Comparison of ENCODE assay signal across 1 cellular context in the genomic region with DNA sequence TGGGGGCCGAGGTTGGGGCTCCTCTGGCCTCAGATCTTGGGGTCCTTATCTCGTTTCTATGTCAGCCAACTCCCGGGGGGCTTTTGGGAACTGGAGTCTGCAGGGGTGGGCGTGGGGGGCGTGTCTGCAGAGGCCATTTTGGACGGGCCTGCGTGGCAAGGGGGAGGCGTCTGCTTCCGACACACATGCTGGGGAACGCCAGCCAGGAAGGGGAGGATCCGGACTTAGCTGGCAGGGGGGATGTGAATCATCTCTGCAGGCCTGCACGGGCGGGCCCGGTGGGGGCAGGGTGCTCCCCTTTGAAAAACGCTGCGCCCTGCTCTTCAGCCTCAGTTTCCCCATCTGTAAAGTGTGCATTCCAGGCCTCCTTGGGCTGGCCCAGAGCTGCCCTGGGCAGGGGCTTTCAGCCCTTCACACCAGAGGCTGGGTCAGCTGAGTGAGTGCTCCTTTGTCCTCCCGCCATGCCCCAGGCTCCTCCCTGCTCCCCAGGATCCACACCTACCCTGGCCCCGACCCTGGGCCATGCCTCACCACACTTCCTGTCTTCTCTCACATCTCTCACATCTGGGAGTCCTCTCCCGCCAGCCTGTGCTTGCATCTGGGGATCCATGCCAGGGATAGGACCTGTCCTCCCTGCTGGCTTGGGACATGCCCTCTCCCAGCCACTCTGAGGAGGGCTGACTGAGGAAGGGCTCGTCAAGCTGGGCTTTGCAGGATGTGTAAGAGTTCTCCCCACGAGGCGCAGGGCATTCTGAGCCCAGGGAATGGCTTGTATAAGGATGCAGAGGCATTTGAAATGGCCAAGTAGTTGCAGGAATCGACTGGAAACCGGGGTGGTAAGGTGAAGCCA.
TF ChIP-seq lines count a peak whose summit lies in the region.

No MANE protein-coding gene starts in this region.

TF ChIP-seq in HepG2, 621 proteins besides CTCF, POLR2A, EP300 and RAD21 (continued from another document):
- TF ChIP-seq, protein P1, sequence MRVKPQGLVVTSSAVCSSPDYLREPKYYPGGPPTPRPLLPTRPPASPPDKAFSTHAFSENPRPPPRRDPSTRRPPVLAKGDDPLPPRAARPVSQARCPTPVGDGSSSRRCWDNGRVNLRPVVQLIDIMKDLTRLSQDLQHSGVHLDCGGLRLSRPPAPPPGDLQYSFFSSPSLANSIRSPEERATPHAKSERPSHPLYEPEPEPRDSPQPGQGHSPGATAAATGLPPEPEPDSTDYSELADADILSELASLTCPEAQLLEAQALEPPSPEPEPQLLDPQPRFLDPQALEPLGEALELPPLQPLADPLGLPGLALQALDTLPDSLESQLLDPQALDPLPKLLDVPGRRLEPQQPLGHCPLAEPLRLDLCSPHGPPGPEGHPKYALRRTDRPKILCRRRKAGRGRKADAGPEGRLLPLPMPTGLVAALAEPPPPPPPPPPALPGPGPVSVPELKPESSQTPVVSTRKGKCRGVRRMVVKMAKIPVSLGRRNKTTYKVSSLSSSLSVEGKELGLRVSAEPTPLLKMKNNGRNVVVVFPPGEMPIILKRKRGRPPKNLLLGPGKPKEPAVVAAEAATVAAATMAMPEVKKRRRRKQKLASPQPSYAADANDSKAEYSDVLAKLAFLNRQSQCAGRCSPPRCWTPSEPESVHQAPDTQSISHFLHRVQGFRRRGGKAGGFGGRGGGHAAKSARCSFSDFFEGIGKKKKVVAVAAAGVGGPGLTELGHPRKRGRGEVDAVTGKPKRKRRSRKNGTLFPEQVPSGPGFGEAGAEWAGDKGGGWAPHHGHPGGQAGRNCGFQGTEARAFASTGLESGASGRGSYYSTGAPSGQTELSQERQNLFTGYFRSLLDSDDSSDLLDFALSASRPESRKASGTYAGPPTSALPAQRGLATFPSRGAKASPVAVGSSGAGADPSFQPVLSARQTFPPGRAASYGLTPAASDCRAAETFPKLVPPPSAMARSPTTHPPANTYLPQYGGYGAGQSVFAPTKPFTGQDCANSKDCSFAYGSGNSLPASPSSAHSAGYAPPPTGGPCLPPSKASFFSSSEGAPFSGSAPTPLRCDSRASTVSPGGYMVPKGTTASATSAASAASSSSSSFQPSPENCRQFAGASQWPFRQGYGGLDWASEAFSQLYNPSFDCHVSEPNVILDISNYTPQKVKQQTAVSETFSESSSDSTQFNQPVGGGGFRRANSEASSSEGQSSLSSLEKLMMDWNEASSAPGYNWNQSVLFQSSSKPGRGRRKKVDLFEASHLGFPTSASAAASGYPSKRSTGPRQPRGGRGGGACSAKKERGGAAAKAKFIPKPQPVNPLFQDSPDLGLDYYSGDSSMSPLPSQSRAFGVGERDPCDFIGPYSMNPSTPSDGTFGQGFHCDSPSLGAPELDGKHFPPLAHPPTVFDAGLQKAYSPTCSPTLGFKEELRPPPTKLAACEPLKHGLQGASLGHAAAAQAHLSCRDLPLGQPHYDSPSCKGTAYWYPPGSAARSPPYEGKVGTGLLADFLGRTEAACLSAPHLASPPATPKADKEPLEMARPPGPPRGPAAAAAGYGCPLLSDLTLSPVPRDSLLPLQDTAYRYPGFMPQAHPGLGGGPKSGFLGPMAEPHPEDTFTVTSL (CRISPR knock-in tag; IDR thresholded peaks at IDR 0.05; ENCODE audit: borderline replicate concordance) = no peak
- TF ChIP-seq, protein P2, sequence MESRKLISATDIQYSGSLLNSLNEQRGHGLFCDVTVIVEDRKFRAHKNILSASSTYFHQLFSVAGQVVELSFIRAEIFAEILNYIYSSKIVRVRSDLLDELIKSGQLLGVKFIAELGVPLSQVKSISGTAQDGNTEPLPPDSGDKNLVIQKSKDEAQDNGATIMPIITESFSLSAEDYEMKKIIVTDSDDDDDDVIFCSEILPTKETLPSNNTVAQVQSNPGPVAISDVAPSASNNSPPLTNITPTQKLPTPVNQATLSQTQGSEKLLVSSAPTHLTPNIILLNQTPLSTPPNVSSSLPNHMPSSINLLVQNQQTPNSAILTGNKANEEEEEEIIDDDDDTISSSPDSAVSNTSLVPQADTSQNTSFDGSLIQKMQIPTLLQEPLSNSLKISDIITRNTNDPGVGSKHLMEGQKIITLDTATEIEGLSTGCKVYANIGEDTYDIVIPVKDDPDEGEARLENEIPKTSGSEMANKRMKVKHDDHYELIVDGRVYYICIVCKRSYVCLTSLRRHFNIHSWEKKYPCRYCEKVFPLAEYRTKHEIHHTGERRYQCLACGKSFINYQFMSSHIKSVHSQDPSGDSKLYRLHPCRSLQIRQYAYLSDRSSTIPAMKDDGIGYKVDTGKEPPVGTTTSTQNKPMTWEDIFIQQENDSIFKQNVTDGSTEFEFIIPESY (CRISPR knock-in tag; IDR thresholded peaks at IDR 0.05) = peak; percentile 14; the same call in 1 of the 2 replicates
